ENCODE assay signal across 8 cellular contexts in genomic region chr11:2902784-2903671, GRCh38. TPM values are rescaled to one million over a fixed set of nuclear protein-coding genes. Genes with fewer than 3 reads are reported as not detected.
A peak's percentile ranks its signal among the peaks of the same experiment; 100 is the strongest.
DNase-seq lines count a peak whose midpoint lies in the region; ATAC-seq and TF ChIP-seq lines count a peak whose summit lies in the region.

No MANE protein-coding gene starts in this region.

- no peaks in the 10 kb centered on the region for H3K9me3 ChIP-seq in thymus (ENCODE audit: control insufficient read depth)

- peaks cover 6% of the 10 kb centered on the region for H3K4me1 ChIP-seq in thymus (ENCODE audit: control insufficient read depth, insufficient read depth, low read length)

- no peak for DNase-seq in activated T-cell treated with anti-CD3 and anti-CD28 coated beads, Interleukin-2, amount 50 U/mL, for 24 hours
- DNase-seq in activated T-cell treated with anti-CD3 and anti-CD28 coated beads, Interleukin-2, amount 50 U/mL, for 48 hours: no peak
- DNase-seq in activated CD4-positive, alpha-beta memory T cell treated with anti-CD3 and anti-CD28 coated beads, Interleukin-2, amount 10 ng/mL, durations not matched to agents 7 days and 5 days: no peak
- no peak for DNase-seq in kidney epithelial cell (ENCODE audit: low read depth)
- no peak for DNase-seq in germinal center (ENCODE audit: low spot score)
- no peak for DNase-seq in dermis blood vessel endothelial cell

- H3K27ac Mint-ChIP-seq in activated T-cell treated with anti-CD3 and anti-CD28 coated beads, Interleukin-2, amount 50 U/mL, for 24 hours: peak overlapping the region; percentile 42
- peak overlapping the region; percentile 54 for H3K27ac Mint-ChIP-seq in activated CD4-positive, alpha-beta memory T cell treated with anti-CD3 and anti-CD28 coated beads, Interleukin-2, amount 10 ng/mL, durations not matched to agents 7 days and 5 days

- POLR2A ChIA-PET in activated CD4-positive, alpha-beta memory T cell treated with anti-CD3 and anti-CD28 coated beads, Interleukin-2, amount 10 ng/mL, durations not matched to agents 7 days and 5 days (lab: Charles Lee): interaction anchor here (0.8 to 3.7 kb wide), 13 partner anchors 8 to 600 kb away, joined by 3 to 24 read pairs (median 3); partner anchors contain the start of genes CARS1, CDKN1C and PHLDA2

- peaks cover 41% of the 10 kb centered on the region for H3K4me1 Mint-ChIP-seq in activated T-cell treated with anti-CD3 and anti-CD28 coated beads, Interleukin-2, amount 50 U/mL, for 24 hours (ENCODE audit: low read depth)
- H3K4me1 Mint-ChIP-seq in activated CD4-positive, alpha-beta memory T cell treated with anti-CD3 and anti-CD28 coated beads, Interleukin-2, amount 10 ng/mL, durations not matched to agents 7 days and 5 days: peaks cover 45% of the 10 kb centered on the region

- H3K4me3 ChIP-seq in kidney epithelial cell (ENCODE audit: low read depth, low read length) (peak overlapping the region; percentile 56), thymus (ENCODE audit: low read length) (peak overlapping the region; percentile 56)

- WGBS in thymus: 88% methylated on average over 23 of the region's 23 CpGs

- CTCF ChIA-PET in activated CD4-positive, alpha-beta memory T cell treated with anti-CD3 and anti-CD28 coated beads, Interleukin-2, amount 10 ng/mL, durations not matched to agents 7 days and 5 days (lab: Charles Lee): interaction anchor here (1.2 to 2.8 kb wide), 3 partner anchors 10 to 503 kb away, joined by 4 to 24 read pairs (median 5); partner anchors contain the start of gene TSSC4

- H3K27me3 Mint-ChIP-seq in activated T-cell treated with anti-CD3 and anti-CD28 coated beads, Interleukin-2, amount 50 U/mL, for 24 hours: no peaks in the 10 kb centered on the region
- H3K27me3 Mint-ChIP-seq in activated CD4-positive, alpha-beta memory T cell treated with anti-CD3 and anti-CD28 coated beads, Interleukin-2, amount 10 ng/mL, durations not matched to agents 7 days and 5 days: no peaks in the 10 kb centered on the region

- no peak overlapping the region for H3K27ac ChIP-seq in thymus (ENCODE audit: low read depth)

- peak overlapping the region; percentile 75 for H3K4me3 Mint-ChIP-seq in activated T-cell treated with anti-CD3 and anti-CD28 coated beads, Interleukin-2, amount 50 U/mL, for 24 hours
- H3K4me3 Mint-ChIP-seq in activated CD4-positive, alpha-beta memory T cell treated with anti-CD3 and anti-CD28 coated beads, Interleukin-2, amount 10 ng/mL, durations not matched to agents 7 days and 5 days: peak overlapping the region; percentile 74

- H3K27me3 ChIP-seq in kidney epithelial cell (ENCODE audit: control insufficient read depth, insufficient read depth, low read length): no peaks in the 10 kb centered on the region
- no peaks in the 10 kb centered on the region for H3K27me3 ChIP-seq in thymus (ENCODE audit: control insufficient read depth, insufficient read depth)

- ATAC-seq in HG03439 (IDR thresholded peaks at IDR 0.05; ENCODE audit: unreplicated experiment): no peak

- no peaks in the 10 kb centered on the region for H3K36me3 ChIP-seq in kidney epithelial cell (ENCODE audit: control insufficient read depth, insufficient read depth, low read length)
- H3K36me3 ChIP-seq in thymus (ENCODE audit: control insufficient read depth, insufficient read depth): no peaks in the 10 kb centered on the region

- peaks cover 4% of the 10 kb centered on the region for H3K36me3 Mint-ChIP-seq in activated T-cell treated with anti-CD3 and anti-CD28 coated beads, Interleukin-2, amount 50 U/mL, for 24 hours (ENCODE audit: low read depth)
- peaks cover 10% of the 10 kb centered on the region for H3K36me3 Mint-ChIP-seq in activated CD4-positive, alpha-beta memory T cell treated with anti-CD3 and anti-CD28 coated beads, Interleukin-2, amount 10 ng/mL, durations not matched to agents 7 days and 5 days (ENCODE audit: low read depth)

- no peak for TF ChIP-seq CTCF in kidney epithelial cell (IDR thresholded peaks at IDR 0.05; ENCODE audit: insufficient read depth, low read length, poor library complexity, severe bottlenecking)

- H3K9me3 Mint-ChIP-seq in activated T-cell treated with anti-CD3 and anti-CD28 coated beads, Interleukin-2, amount 50 U/mL, for 24 hours: no peaks in the 10 kb centered on the region
- H3K9me3 Mint-ChIP-seq in activated CD4-positive, alpha-beta memory T cell treated with anti-CD3 and anti-CD28 coated beads, Interleukin-2, amount 10 ng/mL, durations not matched to agents 7 days and 5 days: peaks cover 8% of the 10 kb centered on the region

RNA-seq across cellular contexts. Expression of gene CDKN1C, which starts 17.5 kb away (rescaled TPM):
- total RNA-seq in activated CD4-positive, alpha-beta memory T cell treated with anti-CD3 and anti-CD28 coated beads, Interleukin-2, amount 10 ng/mL, durations not matched to agents 7 days and 5 days: under 1 TPM; 0.55 to 0.60 TPM
- total RNA-seq in kidney epithelial cell: 34.8 and 37.1 TPM in 2 replicates
- 23.8 TPM for polyA plus RNA-seq in thymus
- total RNA-seq in dermis blood vessel endothelial cell: 37.2 and 53.8 TPM in 2 replicates

RNA-seq across cellular contexts. Expression of gene PHLDA2, which starts 26.2 kb away (rescaled TPM):
- total RNA-seq in activated CD4-positive, alpha-beta memory T cell treated with anti-CD3 and anti-CD28 coated beads, Interleukin-2, amount 10 ng/mL, durations not matched to agents 7 days and 5 days: 1 to 10 TPM; 3.7 to 5.0 TPM
- total RNA-seq in kidney epithelial cell (32.8 and 58.5 TPM in 2 replicates), dermis blood vessel endothelial cell (0.51 and 1.5 TPM in 2 replicates)
- polyA plus RNA-seq in thymus: 2.8 TPM

Comparison
In these comparisons a context has a peak if more than half of its experiments do, and no peak if none do; other contexts are left out.
1. RNA of gene CDKN1C, which starts 17.5 kb away (total RNA-seq): 37.2 to 53.8 TPM in dermis blood vessel endothelial cell and 34.8 to 37.1 TPM in kidney epithelial cell; 0.55 to 0.60 TPM in activated CD4-positive, alpha-beta memory T cell treated with anti-CD3 and anti-CD28 coated beads, Interleukin-2, amount 10 ng/mL, durations not matched to agents 7 days and 5 days; every median in the first group is over 10 times any median in the second.